ENCODE assay signal across 9 cellular contexts in genomic region chr13:65966991-65967451, GRCh38.
A peak's percentile ranks its signal among the peaks of the same experiment; 100 is the strongest.
DNase-seq lines count a peak whose midpoint lies in the region; ATAC-seq and TF ChIP-seq lines count a peak whose summit lies in the region.
"Had no signal": no experiment of that assay in that cellular context is flagged by ENCODE, and none has a peak within 500 bp of the region (broad histone marks: within the 10 kb centered on the region; RNA-seq: fewer than 3 reads in every experiment).

No MANE protein-coding gene starts in this region.

- H3K4me1 Mint-ChIP-seq in brain, result peaks cover 4% of the 10 kb centered on the region
- H3K4me1 Mint-ChIP-seq: nephron had no signal

- no peaks in the 10 kb centered on the region for H3K9me3 ChIP-seq in neuron (ENCODE audit: low read length)

- no peak overlapping the region for H3K27ac Mint-ChIP-seq in brain
- H3K27ac Mint-ChIP-seq: nephron had no signal

- H3K27me3 Mint-ChIP-seq in brain, result peaks cover 3% of the 10 kb centered on the region

- no peaks in the 10 kb centered on the region for H3K36me3 ChIP-seq in neuron (ENCODE audit: insufficient read depth, low read length)

- peak overlapping the region; percentile 16 for H2AFZ ChIP-seq in neuron (ENCODE audit: low read depth, low read length)

- no peaks in the 10 kb centered on the region for H3K27me3 ChIP-seq in neuron (ENCODE audit: insufficient read depth, low read length)

- no peaks in the 10 kb centered on the region for H3K9me3 Mint-ChIP-seq in brain
- H3K9me3 Mint-ChIP-seq: nephron had no signal

- H3K4me1 ChIP-seq in neuron (ENCODE audit: insufficient read depth, low read length), result peaks cover 3% of the 10 kb centered on the region

- ATAC-seq in GM18519 (IDR thresholded peaks at IDR 0.05; ENCODE audit: low FRiP score, unreplicated experiment) (peak; percentile 65), GM21528 (IDR thresholded peaks at IDR 0.05; ENCODE audit: low FRiP score, unreplicated experiment) (no peak), HG03432 (IDR thresholded peaks at IDR 0.05; ENCODE audit: unreplicated experiment) (no peak)

- no peaks in the 10 kb centered on the region for H3K36me3 Mint-ChIP-seq in brain

- H3K4me3 ChIP-seq in neuron (ENCODE audit: low read length), result no peak overlapping the region

- H3K4me3 Mint-ChIP-seq in brain, result no peak overlapping the region
- H3K4me3 Mint-ChIP-seq: nephron had no signal

- TF ChIP-seq CTCF in brain (conservative IDR thresholded peaks at IDR 0.05), result peak; percentile 21 to 39

- DNase-seq in NAMALWA (ENCODE audit: low spot score), result peak; percentile 93
- DNase-seq in middle frontal gyrus (ENCODE audit: extremely low spot score, low spot score), result no peak
- no peak for DNase-seq in NCI-H1105 (lab: John Stamatoyannopoulos, UW)
